ENCODE assay signal across 23 cellular contexts in the genomic region with DNA sequence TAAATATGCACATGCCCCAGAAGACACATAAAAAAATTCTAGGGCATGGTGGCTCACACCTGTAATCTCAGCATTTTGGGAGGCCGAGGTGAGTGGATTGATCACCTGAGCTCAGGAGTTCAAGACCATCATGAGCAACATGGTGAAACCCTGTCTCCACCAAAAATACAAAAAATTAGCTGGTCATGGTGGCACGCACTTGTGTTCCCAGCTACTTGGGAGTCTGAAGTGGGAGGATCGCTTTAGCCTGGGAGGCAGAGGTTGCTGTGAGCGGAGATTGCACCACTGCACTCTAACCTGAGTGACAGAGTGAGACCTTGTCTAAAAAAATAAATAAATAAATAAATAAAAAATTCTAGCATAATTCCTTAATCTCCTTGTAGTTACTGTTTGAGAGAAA. TPM values are rescaled to one million over a fixed set of nuclear protein-coding genes. Genes with fewer than 3 reads are reported as not detected.
A peak's percentile ranks its signal among the peaks of the same experiment; 100 is the strongest.
DNase-seq lines count a peak whose midpoint lies in the region; ATAC-seq and TF ChIP-seq lines count a peak whose summit lies in the region.
"Had no signal": no experiment of that assay in that cellular context is flagged by ENCODE, and none has a peak within 500 bp of the region (broad histone marks: within the 10 kb centered on the region; RNA-seq: fewer than 3 reads in every experiment).

No MANE protein-coding gene starts in this region.

- H3K4me3 Mint-ChIP-seq in activated T-helper 2 cell treated with anti-CD3 and anti-CD28 coated beads, Interferon-gamma antibody, Interleukin-2, Interleukin-4, amounts not matched to agents 10 μg/mL and 5 μg/mL and 100 μg/mL, durations not matched to agents 14 hours and 24 hours and 36 hours (ENCODE audit: low read depth), result peak overlapping the region; percentile 99
- peak overlapping the region; percentile 86 for H3K4me3 Mint-ChIP-seq in natural killer cell
- H3K4me3 Mint-ChIP-seq: mesothelial cell of epicardium, WTC11 had no signal

- DNase-seq in activated T-cell treated with anti-CD3 and anti-CD28 coated beads, Interleukin-2, amount 50 U/mL, for 1 hour, result peak; percentile 42
- no peak for DNase-seq in activated T-cell treated with anti-CD3 and anti-CD28 coated beads for 4 hours
- no peak for DNase-seq in activated T-helper 2 cell treated with anti-CD3 and anti-CD28 coated beads, Interferon-gamma antibody, Interleukin-2, Interleukin-4, amounts not matched to agents 10 μg/mL and 5 μg/mL and 100 μg/mL, durations not matched to agents 14 hours and 24 hours and 36 hours (ENCODE audit: low spot score)
- DNase-seq in natural killer cell, result no peak
- DNase-seq in RPMI8226, result no peak
- no peak for DNase-seq in NCI-H82 treated with DMSO at 0.1 percent for 48 hours (lab: John Stamatoyannopoulos, UW; ENCODE audit: unreplicated experiment)
- no peak for DNase-seq in effector CD8-positive, alpha-beta T cell (lab: John Stamatoyannopoulos, UW)
- DNase-seq: ACHN; anterior cingulate cortex; central memory CD4-positive, alpha-beta T cell; DMS79 treated with DMSO at 0.1 percent for 48 hours; left colon; NCI-H1417; NCI-H526; Right ventricle myocardium superior had no signal

- H3K9me3 Mint-ChIP-seq in activated T-helper 2 cell treated with anti-CD3 and anti-CD28 coated beads, Interferon-gamma antibody, Interleukin-2, Interleukin-4, amounts not matched to agents 10 μg/mL and 5 μg/mL and 100 μg/mL, durations not matched to agents 14 hours and 24 hours and 36 hours, result no peaks in the 10 kb centered on the region
- no peaks in the 10 kb centered on the region for H3K9me3 Mint-ChIP-seq in natural killer cell
- H3K9me3 Mint-ChIP-seq: mesothelial cell of epicardium, WTC11 had no signal

- peaks cover 51% of the 10 kb centered on the region for H3K36me3 ChIP-seq in KOPT-K1 (ENCODE audit: insufficient read depth, low read length)
- H3K36me3 ChIP-seq: esophagus muscularis mucosa, gastroesophageal sphincter, thoracic aorta had no signal

- intact Hi-C loops in activated T-helper 2 cell treated with anti-CD3 and anti-CD28 coated beads, Interferon-gamma antibody, Interleukin-2, Interleukin-4, amounts not matched to agents 10 μg/mL and 5 μg/mL and 100 μg/mL, durations not matched to agents 14 hours and 24 hours and 36 hours (cut with micrococcal nuclease), result no loop called here
- intact Hi-C loops in natural killer cell (cut with micrococcal nuclease), result no loop called here

- H3K27ac Mint-ChIP-seq in activated T-helper 2 cell treated with anti-CD3 and anti-CD28 coated beads, Interferon-gamma antibody, Interleukin-2, Interleukin-4, amounts not matched to agents 10 μg/mL and 5 μg/mL and 100 μg/mL, durations not matched to agents 14 hours and 24 hours and 36 hours, result peak overlapping the region; percentile 88
- H3K27ac Mint-ChIP-seq in natural killer cell, result peak overlapping the region; percentile 93 to 100
- H3K27ac Mint-ChIP-seq: mesothelial cell of epicardium, WTC11 had no signal

- H3K27ac ChIP-seq in KOPT-K1 (ENCODE audit: low read depth, low read length, poor library complexity, severe bottlenecking), result peak overlapping the region; percentile 94
- H3K27ac ChIP-seq: esophagus muscularis mucosa, gastroesophageal sphincter, thoracic aorta had no signal

- ATAC-seq in natural killer cell, result no peak
- ATAC-seq: gastroesophageal sphincter, left colon, WTC11 had no signal

- peaks cover 50% of the 10 kb centered on the region for H3K4me1 Mint-ChIP-seq in activated T-helper 2 cell treated with anti-CD3 and anti-CD28 coated beads, Interferon-gamma antibody, Interleukin-2, Interleukin-4, amounts not matched to agents 10 μg/mL and 5 μg/mL and 100 μg/mL, durations not matched to agents 14 hours and 24 hours and 36 hours (ENCODE audit: low read depth)
- H3K4me1 Mint-ChIP-seq in natural killer cell, result peaks cover 60 to 78% of the 10 kb centered on the region in 2 donors

- TF ChIP-seq CTCF in natural killer cell (IDR thresholded peaks at IDR 0.05), result no peak

- no peaks in the 10 kb centered on the region for H3K27me3 Mint-ChIP-seq in activated T-helper 2 cell treated with anti-CD3 and anti-CD28 coated beads, Interferon-gamma antibody, Interleukin-2, Interleukin-4, amounts not matched to agents 10 μg/mL and 5 μg/mL and 100 μg/mL, durations not matched to agents 14 hours and 24 hours and 36 hours (ENCODE audit: low read depth)
- no peaks in the 10 kb centered on the region for H3K27me3 Mint-ChIP-seq in natural killer cell (ENCODE audit: low read depth in 2 of 2)

- H3K9me3 ChIP-seq in KOPT-K1 (ENCODE audit: insufficient read depth, low read length, poor library complexity, severe bottlenecking), result no peaks in the 10 kb centered on the region
- H3K9me3 ChIP-seq: esophagus muscularis mucosa, gastroesophageal sphincter, thoracic aorta had no signal

- H3K36me3 Mint-ChIP-seq in activated T-helper 2 cell treated with anti-CD3 and anti-CD28 coated beads, Interferon-gamma antibody, Interleukin-2, Interleukin-4, amounts not matched to agents 10 μg/mL and 5 μg/mL and 100 μg/mL, durations not matched to agents 14 hours and 24 hours and 36 hours (ENCODE audit: low read depth), result peaks cover 80% of the 10 kb centered on the region
- peaks cover 54% of the 10 kb centered on the region for H3K36me3 Mint-ChIP-seq in natural killer cell
- H3K36me3 Mint-ChIP-seq: mesothelial cell of epicardium, WTC11 had no signal

RNA-seq across cellular contexts. Expression of gene CD69, which starts 3.9 kb away (rescaled TPM):
- total RNA-seq in activated T-helper 2 cell treated with anti-CD3 and anti-CD28 coated beads, Interferon-gamma antibody, Interleukin-2, Interleukin-4, amounts not matched to agents 10 μg/mL and 5 μg/mL and 100 μg/mL, durations not matched to agents 14 hours and 24 hours and 36 hours, result 70.9 and 72.2 TPM in 2 replicates
- total RNA-seq in natural killer cell, result 1,000 to 10,000 TPM in 1 of 3 donors, 100 to 1,000 TPM in 2; 739 to 1,541 (median 990) TPM

RNA-seq across cellular contexts. Expression of gene CLECL1, which starts 23.9 kb away (rescaled TPM):
- 16.8 and 17.2 TPM in 2 replicates for total RNA-seq in activated T-helper 2 cell treated with anti-CD3 and anti-CD28 coated beads, Interferon-gamma antibody, Interleukin-2, Interleukin-4, amounts not matched to agents 10 μg/mL and 5 μg/mL and 100 μg/mL, durations not matched to agents 14 hours and 24 hours and 36 hours
- 1 to 10 TPM in 1 of 3 donors, under 1 TPM in 2; 0.64 to 1.5 (median 0.72) TPM for total RNA-seq in natural killer cell
- total RNA-seq: gastroesophageal sphincter, HT1080, mesothelial cell of epicardium, Right ventricle myocardium superior, smooth muscle cell, WTC11 had no signal

Comparison
In these comparisons a context has a peak if more than half of its experiments do, and no peak if none do; other contexts are left out.
1. RNA of gene CD69, which starts 3.9 kb away (total RNA-seq): 739 to 1,541 TPM in natural killer cell; 70.9 to 72.2 TPM in activated T-helper 2 cell treated with anti-CD3 and anti-CD28 coated beads, Interferon-gamma antibody, Interleukin-2, Interleukin-4, amounts not matched to agents 10 μg/mL and 5 μg/mL and 100 μg/mL, durations not matched to agents 14 hours and 24 hours and 36 hours; every median in the first group is over 10 times any median in the second.